Comparison of ENCODE assay signal across 10 cellular contexts in the genomic region with DNA sequence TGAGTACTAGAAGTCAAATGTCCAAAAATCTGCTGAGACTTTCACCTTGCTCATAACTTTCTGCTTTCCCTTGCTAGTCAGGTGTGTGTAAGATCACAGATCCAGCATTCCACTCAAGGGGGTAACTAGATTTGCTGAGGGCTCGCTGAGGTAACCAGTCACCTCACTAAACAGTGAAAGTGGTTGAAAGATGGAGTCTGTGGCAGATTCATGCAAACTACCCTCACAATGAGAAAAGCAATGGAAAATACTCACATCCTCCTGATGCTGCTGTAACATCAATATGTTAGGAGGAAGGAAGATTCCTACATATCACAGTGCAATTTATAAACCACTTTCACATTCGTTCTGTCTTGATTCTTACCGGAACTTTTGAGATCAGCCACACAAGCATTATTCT.
DNase-seq lines count a peak whose midpoint lies in the region; ATAC-seq lines count a peak whose summit lies in the region.
"Had no signal": no experiment of that assay in that cellular context is flagged by ENCODE, and none has a peak within 500 bp of the region (broad histone marks: within the 10 kb centered on the region; RNA-seq: fewer than 3 reads in every experiment).

No MANE protein-coding gene starts in this region.

- H3K9me3 Mint-ChIP-seq in T-cell, result peaks cover 0 to 6% (median under 1%) of the 10 kb centered on the region in 3 donors
- peaks cover 7% of the 10 kb centered on the region for H3K9me3 Mint-ChIP-seq in stimulated activated memory B cell treated with anti-CD40 and anti-IgM and Interleukin-4, amounts not matched to agents 10 μg/mL and 1 μg/mL and 100 μg/mL, for 72 hours

- in situ Hi-C loops in KBM-7 (cut with MboI; ENCODE audit: low pct_unique_long_range_greater_than_20kb, low sequenced_read_pairs), result no loop called here

- ATAC-seq in activated CD4-positive, CD25-positive, alpha-beta regulatory T cell treated with anti-CD3 and anti-CD28 coated beads, Interleukin-2, amount 50 U/mL, for 24 hours, result peak; percentile 33 to 34
- ATAC-seq in HG02870 (IDR thresholded peaks at IDR 0.05; ENCODE audit: unreplicated experiment) (peak; percentile 33), T-cell (replicated peaks in 1 of 4) (peak; percentile 18 to 37 (median 24))
- ATAC-seq in stimulated activated memory B cell treated with anti-CD40 and anti-IgM and Interleukin-4, amounts not matched to agents 10 μg/mL and 1 μg/mL and 100 μg/mL, for 72 hours, result peak; percentile 76

- peaks cover 40 to 69% (median 51%) of the 10 kb centered on the region in 3 donors for H3K4me1 Mint-ChIP-seq in T-cell
- peaks cover 28% of the 10 kb centered on the region for H3K4me1 Mint-ChIP-seq in stimulated activated memory B cell treated with anti-CD40 and anti-IgM and Interleukin-4, amounts not matched to agents 10 μg/mL and 1 μg/mL and 100 μg/mL, for 72 hours
- H3K4me1 Mint-ChIP-seq: brain had no signal

- H3K4me3 Mint-ChIP-seq in T-cell, result peak overlapping the region; percentile 70 to 77 (median 74)
- H3K4me3 Mint-ChIP-seq in stimulated activated memory B cell treated with anti-CD40 and anti-IgM and Interleukin-4, amounts not matched to agents 10 μg/mL and 1 μg/mL and 100 μg/mL, for 72 hours, result peak overlapping the region; percentile 21
- H3K4me3 Mint-ChIP-seq: brain had no signal

- CTCF ChIA-PET in T-cell (lab: Charles Lee), result interaction anchor here in 1 of 2 donors (0.6 kb wide), 2 partner anchors 409 to 1038 kb away, joined by 3 to 4 read pairs; no protein-coding TSS in a partner anchor

- no peaks in the 10 kb centered on the region for H3K27me3 Mint-ChIP-seq in T-cell
- H3K27me3 Mint-ChIP-seq in stimulated activated memory B cell treated with anti-CD40 and anti-IgM and Interleukin-4, amounts not matched to agents 10 μg/mL and 1 μg/mL and 100 μg/mL, for 72 hours, result peaks cover 25% of the 10 kb centered on the region

- H3K36me3 Mint-ChIP-seq in T-cell, result no peaks in the 10 kb centered on the region
- no peaks in the 10 kb centered on the region for H3K36me3 Mint-ChIP-seq in stimulated activated memory B cell treated with anti-CD40 and anti-IgM and Interleukin-4, amounts not matched to agents 10 μg/mL and 1 μg/mL and 100 μg/mL, for 72 hours
- H3K36me3 Mint-ChIP-seq: brain had no signal

- POLR2A ChIA-PET in T-cell (lab: Charles Lee), result no interaction called here

- DNase-seq in activated CD4-positive, CD25-positive, alpha-beta regulatory T cell (lab: John Stamatoyannopoulos, UW), result no peak
- DNase-seq in T-cell (no peak), KBM-7 (no peak), kidney glomerular epithelial cell (lab: John Stamatoyannopoulos, UW) (no peak), NCI-H1694 treated with DMSO at 0.1 percent for 48 hours (lab: John Stamatoyannopoulos, UW) (no peak)
- DNase-seq: islet precursor cell had no signal

- peak overlapping the region; percentile 92 for H3K27ac Mint-ChIP-seq in T-cell
- peak overlapping the region; percentile 85 for H3K27ac Mint-ChIP-seq in stimulated activated memory B cell treated with anti-CD40 and anti-IgM and Interleukin-4, amounts not matched to agents 10 μg/mL and 1 μg/mL and 100 μg/mL, for 72 hours
- H3K27ac Mint-ChIP-seq: brain had no signal

Comparison
In these comparisons a context has a peak if more than half of its experiments do, and no peak if none do; other contexts are left out.
1. ATAC-seq: peak in every context shown above with its lines; median percentile 76 in stimulated activated memory B cell treated with anti-CD40 and anti-IgM and Interleukin-4, amounts not matched to agents 10 μg/mL and 1 μg/mL and 100 μg/mL, for 72 hours; 34 in activated CD4-positive, CD25-positive, alpha-beta regulatory T cell treated with anti-CD3 and anti-CD28 coated beads, Interleukin-2, amount 50 U/mL, for 24 hours; 33 in HG02870; 24 in T-cell.